Comparison of ENCODE assay signal across 8 cellular contexts in the genomic region with DNA sequence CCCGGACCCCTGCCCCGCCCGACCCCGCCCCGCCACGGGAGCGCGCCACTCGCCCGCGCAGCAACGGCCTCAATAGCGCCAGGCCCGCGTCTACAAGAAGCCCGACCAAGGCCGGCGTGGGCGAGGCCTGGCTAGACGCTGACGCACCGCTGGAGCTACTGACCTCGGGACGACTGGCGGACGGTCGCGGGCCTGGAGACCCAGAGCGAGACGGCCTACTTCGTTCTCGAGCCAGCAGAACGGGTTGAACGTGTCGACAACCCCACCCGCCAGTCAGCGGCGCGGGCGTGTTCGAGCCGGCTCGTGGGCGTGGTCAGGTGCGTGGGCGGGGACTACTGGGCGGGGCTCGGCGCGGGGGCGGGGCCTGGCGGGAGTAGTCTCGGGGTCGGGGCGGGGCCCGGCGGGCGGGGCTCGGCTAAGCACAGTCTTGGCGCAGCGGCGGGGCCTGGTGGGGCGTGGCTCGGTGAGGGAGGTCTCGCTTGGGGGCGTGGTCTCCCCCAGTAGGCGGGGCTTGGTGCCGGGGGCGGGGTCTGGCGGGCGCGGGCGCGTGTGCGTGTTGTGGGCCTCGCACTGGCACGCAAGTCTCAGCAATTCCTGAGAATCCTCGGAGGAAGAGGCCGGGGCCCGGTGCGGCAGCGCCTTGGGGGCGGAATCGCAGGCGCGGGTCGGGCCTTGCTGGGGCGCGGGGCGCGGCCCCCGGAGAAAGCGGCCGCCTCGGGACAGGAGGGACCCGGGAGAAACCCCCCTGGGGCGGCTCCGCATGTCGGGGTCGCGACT. TPM values are rescaled to one million over a fixed set of nuclear protein-coding genes. Genes with fewer than 3 reads are reported as not detected.
DNase-seq lines count a peak whose midpoint lies in the region; ATAC-seq and TF ChIP-seq lines count a peak whose summit lies in the region.

RNH1 (minus strand) TSS at position 293 of the 777 bp plus-strand sequence. CDS start 5,080 bp downstream, outside the sequence.

- peaks cover 27% of the 10 kb centered on the region for H3K4me1 Mint-ChIP-seq in activated CD4-positive, alpha-beta memory T cell treated with anti-CD3 and anti-CD28 coated beads for 36 hours (ENCODE audit: low read depth)

- no peak for TF ChIP-seq CTCF in lower leg skin (IDR thresholded peaks at IDR 0.05)

- no peaks in the 10 kb centered on the region for H3K9me3 Mint-ChIP-seq in activated CD4-positive, alpha-beta memory T cell treated with anti-CD3 and anti-CD28 coated beads for 36 hours

- POLR2A ChIA-PET in activated CD4-positive, alpha-beta memory T cell treated with anti-CD3 and anti-CD28 coated beads for 36 hours (lab: Charles Lee) = interaction anchor here (1.0 to 2.2 kb wide), 8 partner anchors 12 to 151 kb away, joined by 3 to 22 read pairs (median 6); partner anchors contain the start of genes HRAS, PHRF1, PTDSS2 and SIGIRR

- 0 to 1% methylated on average over 34 to 44 of the region's 101 CpGs for WGBS in lower leg skin, 2 donors

- intact Hi-C loops in activated CD4-positive, alpha-beta memory T cell treated with anti-CD3 and anti-CD28 coated beads for 36 hours (cut with micrococcal nuclease) = loop anchor here (1.0 to 2.0 kb wide), 8 partner anchors 11 to 300 kb away; partner anchors contain the start of genes BET1L, LRRC56, RIC8A and SIGIRR
- intact Hi-C loops in lower leg skin (cut with DNase I; ENCODE audit: low total_unique reads) = loop anchor here (10.0 kb wide), 1 partner anchor 102 kb away; no protein-coding TSS in a partner anchor

- H3K27me3 Mint-ChIP-seq in activated CD4-positive, alpha-beta memory T cell treated with anti-CD3 and anti-CD28 coated beads for 36 hours = no peaks in the 10 kb centered on the region

- DNase-seq in C1 segment of cervical spinal cord (lab: John Stamatoyannopoulos, UW) (peak; percentile 85 to 98 (median 97)), NCI-H774 (lab: John Stamatoyannopoulos, UW) (peak; percentile 88), dermis microvascular lymphatic vessel endothelial cell (ENCODE audit: low read depth in 2 of 2) (peak; percentile 81 to 96), lower leg skin (ENCODE audit: low spot score in 2 of 2) (peak; percentile 97 to 100)
- peak; percentile 99 for DNase-seq in activated CD4-positive, alpha-beta memory T cell treated with anti-CD3 and anti-CD28 coated beads for 36 hours
- DNase-seq in stimulated activated CD4-positive, alpha-beta T cell treated with anti-CD3 and anti-CD28 coated beads, Interleukin-4, amount 100 ng/mL, for 4 hours = peak; percentile 98 to 100

- TF ChIP-seq POLR2A in lower leg skin (IDR thresholded peaks at IDR 0.05) = peak in 1 of 2 donors; percentile 73

- CTCF ChIA-PET in activated CD4-positive, alpha-beta memory T cell treated with anti-CD3 and anti-CD28 coated beads for 36 hours (lab: Charles Lee) = interaction anchor here (0.9 to 5.0 kb wide), 3 partner anchors 11 to 59 kb away, joined by 3 to 40 read pairs (median 6); no protein-coding TSS in a partner anchor

- H3K36me3 Mint-ChIP-seq in activated CD4-positive, alpha-beta memory T cell treated with anti-CD3 and anti-CD28 coated beads for 36 hours = peaks cover 10% of the 10 kb centered on the region

- peak; percentile 33 for ATAC-seq in GM19395 (IDR thresholded peaks at IDR 0.05; ENCODE audit: unreplicated experiment)
- ATAC-seq in HG03565 (IDR thresholded peaks at IDR 0.05; ENCODE audit: unreplicated experiment) = peak; percentile 30

- peak within 1 kb of the TSS; percentile 100 for H3K27ac Mint-ChIP-seq in activated CD4-positive, alpha-beta memory T cell treated with anti-CD3 and anti-CD28 coated beads for 36 hours

- H3K4me3 ChIP-seq in lower leg skin (ENCODE audit: low read depth, poor library complexity, severe bottlenecking) = peak within 1 kb of the TSS; percentile 77

- peak within 1 kb of the TSS; percentile 97 for H3K4me3 Mint-ChIP-seq in activated CD4-positive, alpha-beta memory T cell treated with anti-CD3 and anti-CD28 coated beads for 36 hours

RNA-seq across cellular contexts. Expression of gene RNH1, which starts in this region (rescaled TPM):
- 100 to 1,000 TPM; 127 to 134 TPM for total RNA-seq in activated CD4-positive, alpha-beta memory T cell treated with anti-CD3 and anti-CD28 coated beads for 36 hours
- total RNA-seq in dermis microvascular lymphatic vessel endothelial cell (210 and 302 TPM in 2 replicates), lower leg skin (100 to 1,000 TPM; 419 to 465 (median 446) TPM)

Comparison
In these comparisons a context has a peak if more than half of its experiments do, and no peak if none do; other contexts are left out.
1. Peak in every context shown above with its lines: DNase-seq, ATAC-seq and H3K4me3 ChIP-seq.